12 cellular contexts compared by ENCODE assay signal in genomic region chr12:58081488-58081887, GRCh38.
"Had no signal": no experiment of that assay in that cellular context is flagged by ENCODE, and none has a peak within 500 bp of the region (broad histone marks: within the 10 kb centered on the region; RNA-seq: fewer than 3 reads in every experiment).

No MANE protein-coding gene starts in this region.

- H3K4me1 ChIP-seq: adrenal gland had no signal

- ATAC-seq: left ventricle myocardium superior had no signal

- DNase-seq: activated CD4-positive, alpha-beta T cell treated with anti-CD3 and anti-CD28 coated beads, Interleukin-2, amount 10 ng/mL, durations not matched to agents 7 days and 5 days; activated CD4-positive, CD25-positive, alpha-beta regulatory T cell; activated naive CD4-positive, alpha-beta T cell treated with anti-CD3 and anti-CD28 coated beads, Interleukin-2, amount 10 ng/mL, durations not matched to agents 7 days and 5 days; adrenal gland; cortex of kidney; effector memory CD4-positive, alpha-beta T cell; hippocampal formation; left ventricle myocardium superior; sigmoid colon; stimulated activated naive CD4-positive, alpha-beta T cell; substantia nigra; trophoblast cell had no signal

- H3K4me3 ChIP-seq: adrenal gland, sigmoid colon had no signal

- H3K36me3 ChIP-seq: adrenal gland, sigmoid colon had no signal

- H3K27ac ChIP-seq: adrenal gland, sigmoid colon had no signal

- H3K9me3 ChIP-seq: adrenal gland, sigmoid colon had no signal

- H3K27me3 ChIP-seq: adrenal gland, sigmoid colon had no signal
